38 cellular contexts compared by ENCODE assay signal in genomic region chr4:184259081-184259480, GRCh38. TPM values are rescaled to one million over a fixed set of nuclear protein-coding genes. Genes with fewer than 3 reads are reported as not detected.
"Had no signal": no experiment of that assay in that cellular context is flagged by ENCODE, and none has a peak within 500 bp of the region (broad histone marks: within the 10 kb centered on the region; RNA-seq: fewer than 3 reads in every experiment).

No MANE protein-coding gene starts in this region.

- H3K4me3 Mint-ChIP-seq: activated naive CD4-positive, alpha-beta T cell treated with anti-CD3 and anti-CD28 coated beads for 36 hours; activated naive CD4-positive, alpha-beta T cell treated with anti-CD3 and anti-CD28 coated beads, Interleukin-2, amount 10 ng/mL, durations not matched to agents 7 days and 5 days; activated naive CD4-positive, alpha-beta T cell treated with anti-CD3 and anti-CD28 coated beads, Interleukin-2, amount 50 U/mL, for 24 hours; activated naive CD8-positive, alpha-beta T cell; activated naive CD8-positive, alpha-beta T cell treated with anti-CD3 and anti-CD28 coated beads for 36 hours; activated naive CD8-positive, alpha-beta T cell treated with anti-CD3 and anti-CD28 coated beads, Interleukin-2, amount 10 ng/mL, durations not matched to agents 7 days and 5 days; activated naive CD8-positive, alpha-beta T cell treated with anti-CD3 and anti-CD28 coated beads, Interleukin-2, amount 50 U/mL, for 24 hours; activated T-cell treated with anti-CD3 and anti-CD28 coated beads, Interleukin-2, amount 50 U/mL, for 24 hours; activated T-cell treated with anti-CD3 and anti-CD28 coated beads, Interleukin-2, amount 50 U/mL, for 4 hours; activated T-cell treated with anti-CD3 and anti-CD28 coated beads, Interleukin-2, amount 50 U/mL, for 72 hours; activated T-helper 1 cell treated with anti-CD3 and anti-CD28 coated beads, Interleukin-12 subunit alpha, Interleukin-12 subunit beta, Interleukin-2, Interleukin-4 antibody, amounts not matched to agents 30 ng/mL and 10 ng/mL and 1 ng/mL, durations not matched to agents 14 hours and 24 hours and 36 hours; activated T-helper 17 cell treated with anti-CD3 and anti-CD28 coated beads, Interleukin-2, amount 50 U/mL, for 72 hours; brain; central memory CD8-positive, alpha-beta T cell had no signal

- ATAC-seq: activated naive CD4-positive, alpha-beta T cell treated with anti-CD3 and anti-CD28 coated beads, Interleukin-2, amount 50 U/mL, for 72 hours; activated naive CD8-positive, alpha-beta T cell treated with anti-CD3 and anti-CD28 coated beads, Interleukin-2, amount 50 U/mL, for 24 hours; activated T-cell treated with anti-CD3 and anti-CD28 coated beads, Interleukin-2, amount 50 U/mL, for 4 hours; activated T-cell treated with anti-CD3 and anti-CD28 coated beads, Interleukin-2, amount 50 U/mL, for 72 hours; activated T-helper 17 cell treated with anti-CD3 and anti-CD28 coated beads, Interleukin-2, amount 50 U/mL, for 72 hours; body of pancreas had no signal

- H3K27me3 Mint-ChIP-seq: activated naive CD4-positive, alpha-beta T cell treated with anti-CD3 and anti-CD28 coated beads, Interleukin-2, amount 50 U/mL, for 24 hours; activated naive CD8-positive, alpha-beta T cell; activated naive CD8-positive, alpha-beta T cell treated with anti-CD3 and anti-CD28 coated beads for 36 hours; activated naive CD8-positive, alpha-beta T cell treated with anti-CD3 and anti-CD28 coated beads, Interleukin-2, amount 50 U/mL, for 24 hours; activated T-cell treated with anti-CD3 and anti-CD28 coated beads, Interleukin-2, amount 50 U/mL, for 24 hours; activated T-helper 17 cell treated with anti-CD3 and anti-CD28 coated beads, Interleukin-2, amount 50 U/mL, for 72 hours; central memory CD8-positive, alpha-beta T cell had no signal

- H3K9me3 Mint-ChIP-seq: activated naive CD4-positive, alpha-beta T cell treated with anti-CD3 and anti-CD28 coated beads for 36 hours; activated naive CD4-positive, alpha-beta T cell treated with anti-CD3 and anti-CD28 coated beads, Interleukin-2, amount 10 ng/mL, durations not matched to agents 7 days and 5 days; activated naive CD4-positive, alpha-beta T cell treated with anti-CD3 and anti-CD28 coated beads, Interleukin-2, amount 50 U/mL, for 24 hours; activated naive CD4-positive, alpha-beta T cell treated with anti-CD3 and anti-CD28 coated beads, Interleukin-2, amount 50 U/mL, for 72 hours; activated naive CD8-positive, alpha-beta T cell treated with anti-CD3 and anti-CD28 coated beads for 36 hours; activated naive CD8-positive, alpha-beta T cell treated with anti-CD3 and anti-CD28 coated beads, Interleukin-2, amount 10 ng/mL, durations not matched to agents 7 days and 5 days; activated naive CD8-positive, alpha-beta T cell treated with anti-CD3 and anti-CD28 coated beads, Interleukin-2, amount 50 U/mL, for 24 hours; activated T-cell treated with anti-CD3 and anti-CD28 coated beads, Interleukin-2, amount 50 U/mL, for 24 hours; activated T-cell treated with anti-CD3 and anti-CD28 coated beads, Interleukin-2, amount 50 U/mL, for 4 hours; activated T-cell treated with anti-CD3 and anti-CD28 coated beads, Interleukin-2, amount 50 U/mL, for 72 hours; activated T-helper 1 cell treated with anti-CD3 and anti-CD28 coated beads, Interleukin-12 subunit alpha, Interleukin-12 subunit beta, Interleukin-2, Interleukin-4 antibody, amounts not matched to agents 30 ng/mL and 10 ng/mL and 1 ng/mL, durations not matched to agents 14 hours and 24 hours and 36 hours; activated T-helper 17 cell treated with anti-CD3 and anti-CD28 coated beads, Interleukin-2, amount 50 U/mL, for 72 hours; activated T-helper 2 cell treated with anti-CD3 and anti-CD28 coated beads, Interferon-gamma antibody, Interleukin-2, Interleukin-4, amounts not matched to agents 10 μg/mL and 5 μg/mL and 100 μg/mL, durations not matched to agents 14 hours and 24 hours and 36 hours; central memory CD8-positive, alpha-beta T cell had no signal

- H3K36me3 Mint-ChIP-seq: activated naive CD4-positive, alpha-beta T cell treated with anti-CD3 and anti-CD28 coated beads, Interleukin-2, amount 10 ng/mL, durations not matched to agents 7 days and 5 days; activated naive CD4-positive, alpha-beta T cell treated with anti-CD3 and anti-CD28 coated beads, Interleukin-2, amount 50 U/mL, for 24 hours; activated naive CD4-positive, alpha-beta T cell treated with anti-CD3 and anti-CD28 coated beads, Interleukin-2, amount 50 U/mL, for 72 hours; activated naive CD8-positive, alpha-beta T cell; activated naive CD8-positive, alpha-beta T cell treated with anti-CD3 and anti-CD28 coated beads for 36 hours; activated naive CD8-positive, alpha-beta T cell treated with anti-CD3 and anti-CD28 coated beads, Interleukin-2, amount 10 ng/mL, durations not matched to agents 7 days and 5 days; brain had no signal

- H3K27ac Mint-ChIP-seq: activated naive CD4-positive, alpha-beta T cell treated with anti-CD3 and anti-CD28 coated beads for 36 hours; activated naive CD4-positive, alpha-beta T cell treated with anti-CD3 and anti-CD28 coated beads, Interleukin-2, amount 10 ng/mL, durations not matched to agents 7 days and 5 days; activated naive CD4-positive, alpha-beta T cell treated with anti-CD3 and anti-CD28 coated beads, Interleukin-2, amount 50 U/mL, for 24 hours; activated naive CD4-positive, alpha-beta T cell treated with anti-CD3 and anti-CD28 coated beads, Interleukin-2, amount 50 U/mL, for 72 hours; activated naive CD8-positive, alpha-beta T cell; activated naive CD8-positive, alpha-beta T cell treated with anti-CD3 and anti-CD28 coated beads for 36 hours; activated naive CD8-positive, alpha-beta T cell treated with anti-CD3 and anti-CD28 coated beads, Interleukin-2, amount 10 ng/mL, durations not matched to agents 7 days and 5 days; activated naive CD8-positive, alpha-beta T cell treated with anti-CD3 and anti-CD28 coated beads, Interleukin-2, amount 50 U/mL, for 24 hours; activated T-cell treated with anti-CD3 and anti-CD28 coated beads, Interleukin-2, amount 50 U/mL, for 24 hours; activated T-cell treated with anti-CD3 and anti-CD28 coated beads, Interleukin-2, amount 50 U/mL, for 72 hours; activated T-helper 1 cell treated with anti-CD3 and anti-CD28 coated beads, Interleukin-12 subunit alpha, Interleukin-12 subunit beta, Interleukin-2, Interleukin-4 antibody, amounts not matched to agents 30 ng/mL and 10 ng/mL and 1 ng/mL, durations not matched to agents 14 hours and 24 hours and 36 hours; activated T-helper 17 cell treated with anti-CD3 and anti-CD28 coated beads, Interleukin-2, amount 50 U/mL, for 72 hours; activated T-helper 2 cell treated with anti-CD3 and anti-CD28 coated beads, Interferon-gamma antibody, Interleukin-2, Interleukin-4, amounts not matched to agents 10 μg/mL and 5 μg/mL and 100 μg/mL, durations not matched to agents 14 hours and 24 hours and 36 hours had no signal

- DNase-seq: activated effector memory CD4-positive, alpha-beta T cell treated with anti-CD3 and anti-CD28 coated beads, Interleukin-2, amount 50 U/mL, for 16 hours; activated effector memory CD4-positive, alpha-beta T cell treated with Interleukin-2 at 50 U/mL for 16 hours; activated gamma-delta T cell; activated gamma-delta T cell treated with Interleukin-2 at 50 U/mL for 16 hours; activated naive CD4-positive, alpha-beta T cell; activated naive CD4-positive, alpha-beta T cell treated with anti-CD3 and anti-CD28 coated beads for 36 hours; activated naive CD4-positive, alpha-beta T cell treated with anti-CD3 and anti-CD28 coated beads, Interleukin-2, amount 10 ng/mL, durations not matched to agents 7 days and 5 days; activated naive CD4-positive, alpha-beta T cell treated with anti-CD3 and anti-CD28 coated beads, Interleukin-2, amount 50 U/mL, for 16 hours; activated naive CD4-positive, alpha-beta T cell treated with Interleukin-2 at 50 U/mL for 16 hours; activated naive CD8-positive, alpha-beta T cell treated with anti-CD3 and anti-CD28 coated beads for 36 hours; activated naive CD8-positive, alpha-beta T cell treated with anti-CD3 and anti-CD28 coated beads, Interleukin-2, amount 10 ng/mL, durations not matched to agents 7 days and 5 days; activated naive CD8-positive, alpha-beta T cell treated with anti-CD3 and anti-CD28 coated beads, Interleukin-2, amount 50 U/mL, for 24 hours; activated T-cell treated with anti-CD3 and anti-CD28 coated beads, Interleukin-2, amount 50 U/mL, for 24 hours; activated T-cell treated with anti-CD3 and anti-CD28 coated beads, Interleukin-2, amount 50 U/mL, for 4 hours; activated T-cell treated with anti-CD3 and anti-CD28 coated beads, Interleukin-2, amount 50 U/mL, for 48 hours; activated T-cell treated with anti-CD3 and anti-CD28 coated beads, Interleukin-2, amount 50 U/mL, for 72 hours; adrenal gland; amniotic stem cell; amygdala; anterior cingulate cortex; aorta; body of pancreas; brain microvascular endothelial cell; caudate nucleus; central memory CD4-positive, alpha-beta T cell; cerebellar nuclear complex had no signal

RNA-seq across cellular contexts. Expression of gene ENPP6, which starts 41.4 kb away (rescaled TPM):
- total RNA-seq: activated naive CD4-positive, alpha-beta T cell treated with anti-CD3 and anti-CD28 coated beads for 36 hours; ascending aorta; body of pancreas; bronchial epithelial cell; cardiac muscle cell; chondrocyte had no signal
